Comparison of ENCODE assay signal across 21 cellular contexts in the genomic region with DNA sequence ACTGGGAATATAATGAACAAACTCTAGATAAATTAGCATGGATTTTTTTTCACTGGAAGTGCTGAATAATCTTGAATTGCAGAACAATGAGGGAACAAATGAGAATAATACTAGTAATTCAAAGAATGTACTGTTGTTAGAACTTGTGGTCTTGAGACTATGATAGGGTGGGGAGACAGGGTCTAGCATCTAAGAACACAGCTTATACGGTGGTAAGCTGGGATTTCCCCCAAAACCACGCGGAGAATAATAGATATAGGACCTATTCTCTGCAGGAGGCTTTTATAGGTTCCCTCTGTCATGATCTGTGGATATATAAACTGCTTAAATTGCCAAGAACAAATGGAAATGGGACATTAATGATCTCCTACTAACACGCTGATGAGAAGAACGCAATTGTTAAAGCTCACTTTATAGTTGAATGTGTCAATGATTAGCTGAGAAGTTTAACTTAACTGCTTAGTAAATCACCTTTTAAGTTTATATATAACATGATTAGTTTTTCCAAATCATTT.
DNase-seq lines count a peak whose midpoint lies in the region; ATAC-seq, FAIRE-seq and TF ChIP-seq lines count a peak whose summit lies in the region.
"Had no signal": no experiment of that assay in that cellular context is flagged by ENCODE, and none has a peak within 500 bp of the region (broad histone marks: within the 10 kb centered on the region; RNA-seq: fewer than 3 reads in every experiment).

No MANE protein-coding gene starts in this region.

- H3K27ac ChIP-seq in A673 (ENCODE audit: low read depth, low read length, poor library complexity, severe bottlenecking) (peak overlapping the region; percentile 13), astrocyte (ENCODE audit: low read depth, low read length) (no peak overlapping the region), left lung (no peak overlapping the region)
- H3K27ac ChIP-seq: 22Rv1 had no signal

- H3K36me3 ChIP-seq in A673 (ENCODE audit: insufficient read depth, low read length, poor library complexity, severe bottlenecking) (no peaks in the 10 kb centered on the region), astrocyte (ENCODE audit: insufficient read depth, low read length) (no peaks in the 10 kb centered on the region), left lung (no peaks in the 10 kb centered on the region)

- no peaks in the 10 kb centered on the region for H4K20me1 ChIP-seq in astrocyte (ENCODE audit: insufficient read depth, low read length)

- no peaks in the 10 kb centered on the region for H3K9me3 Mint-ChIP-seq in astrocyte (ENCODE audit: unreplicated experiment)
- H3K9me3 Mint-ChIP-seq: activated T-helper 1 cell treated with anti-CD3 and anti-CD28 coated beads, Interleukin-12 subunit alpha, Interleukin-12 subunit beta, Interleukin-2, Interleukin-4 antibody, amounts not matched to agents 30 ng/mL and 10 ng/mL and 1 ng/mL, durations not matched to agents 14 hours and 24 hours and 36 hours; immature natural killer cell; type B pancreatic cell had no signal

- H3K4me3 Mint-ChIP-seq in astrocyte (ENCODE audit: unreplicated experiment): no peak overlapping the region
- H3K4me3 Mint-ChIP-seq: activated CD8-positive, alpha-beta T cell treated with anti-CD3 and anti-CD28 coated beads, Interleukin-2, amount 10 ng/mL, durations not matched to agents 7 days and 5 days; activated T-helper 1 cell treated with anti-CD3 and anti-CD28 coated beads, Interleukin-12 subunit alpha, Interleukin-12 subunit beta, Interleukin-2, Interleukin-4 antibody, amounts not matched to agents 30 ng/mL and 10 ng/mL and 1 ng/mL, durations not matched to agents 14 hours and 24 hours and 36 hours; immature natural killer cell; naive thymus-derived CD8-positive, alpha-beta T cell; stimulated activated naive B cell treated with anti-CD40 and anti-IgM and Interleukin-4, amounts not matched to agents 10 μg/mL and 1 μg/mL and 100 μg/mL, for 72 hours; type B pancreatic cell had no signal

- peak overlapping the region; percentile 90 for H3K27ac Mint-ChIP-seq in astrocyte (ENCODE audit: unreplicated experiment)
- H3K27ac Mint-ChIP-seq: activated CD8-positive, alpha-beta T cell treated with anti-CD3 and anti-CD28 coated beads, Interleukin-2, amount 10 ng/mL, durations not matched to agents 7 days and 5 days; activated T-helper 1 cell treated with anti-CD3 and anti-CD28 coated beads, Interleukin-12 subunit alpha, Interleukin-12 subunit beta, Interleukin-2, Interleukin-4 antibody, amounts not matched to agents 30 ng/mL and 10 ng/mL and 1 ng/mL, durations not matched to agents 14 hours and 24 hours and 36 hours; immature natural killer cell; naive thymus-derived CD8-positive, alpha-beta T cell; stimulated activated naive B cell treated with anti-CD40 and anti-IgM and Interleukin-4, amounts not matched to agents 10 μg/mL and 1 μg/mL and 100 μg/mL, for 72 hours; type B pancreatic cell had no signal

- H3K4me2 ChIP-seq in astrocyte (ENCODE audit: low read length): no peak overlapping the region

- H3K79me2 ChIP-seq in astrocyte (ENCODE audit: insufficient read depth, low read length): no peaks in the 10 kb centered on the region

- POLR2A ChIA-PET in A673 (lab: Charles Lee; ENCODE audit: low non-redundant PET): no interaction called here

- intact Hi-C loops in A673 (cut with micrococcal nuclease; ENCODE audit: unreplicated experiment): no loop called here
- intact Hi-C loops in left lung (cut with DNase I): no loop called here

- H3K9ac ChIP-seq in astrocyte (ENCODE audit: low read length): no peak overlapping the region

- TF ChIP-seq CTCF in A673 (conservative IDR thresholded peaks at IDR 0.05; ENCODE audit: low read depth, low read length) (no peak), astrocyte (IDR thresholded peaks at IDR 0.05; ENCODE audit: insufficient read depth, low read depth, low read length) (no peak), left lung (IDR thresholded peaks at IDR 0.05) (no peak)

- H3K9me3 ChIP-seq in A673 (ENCODE audit: low read depth, low read length, poor library complexity, severe bottlenecking) (no peaks in the 10 kb centered on the region), astrocyte (ENCODE audit: insufficient read depth, low read depth, low read length) (no peaks in the 10 kb centered on the region), left lung (no peaks in the 10 kb centered on the region)

- H3K4me3 ChIP-seq in A673 (ENCODE audit: low read depth, low read length, poor library complexity, severe bottlenecking) (no peak overlapping the region), astrocyte (ENCODE audit: insufficient read depth, low read depth, low read length) (no peak overlapping the region), left lung (no peak overlapping the region)

- H2AFZ ChIP-seq in astrocyte (ENCODE audit: low read depth, low read length): no peak overlapping the region

- BruUV-seq in A673 (replicated peaks; lab: Mats Ljungman, UMichigan): no TSS peak

- CTCF ChIA-PET in A673 (lab: Charles Lee): no interaction called here

- no peaks in the 10 kb centered on the region for H3K27me3 Mint-ChIP-seq in astrocyte (ENCODE audit: low read depth, unreplicated experiment)
- H3K27me3 Mint-ChIP-seq: naive thymus-derived CD8-positive, alpha-beta T cell; stimulated activated naive B cell treated with anti-CD40 and anti-IgM and Interleukin-4, amounts not matched to agents 10 μg/mL and 1 μg/mL and 100 μg/mL, for 72 hours; type B pancreatic cell had no signal

- ATAC-seq in GM19324 (IDR thresholded peaks at IDR 0.05; ENCODE audit: low FRiP score, unreplicated experiment) (peak; percentile 32), HG02970 (IDR thresholded peaks at IDR 0.05; ENCODE audit: low FRiP score, unreplicated experiment) (peak; percentile 42), left lung (no peak)
- ATAC-seq: activated CD8-positive, alpha-beta T cell treated with anti-CD3 and anti-CD28 coated beads, Interleukin-2, amount 10 ng/mL, durations not matched to agents 7 days and 5 days; naive thymus-derived CD8-positive, alpha-beta T cell; SK-N-SH treated with all-trans-retinoic acid at 6 μM for 48 hours; stimulated activated naive B cell treated with anti-CD40 and anti-IgM and Interleukin-4, amounts not matched to agents 10 μg/mL and 1 μg/mL and 100 μg/mL, for 72 hours had no signal

- peaks cover 19% of the 10 kb centered on the region for H3K4me1 Mint-ChIP-seq in astrocyte (ENCODE audit: low read depth, unreplicated experiment)
- H3K4me1 Mint-ChIP-seq: immature natural killer cell; naive thymus-derived CD8-positive, alpha-beta T cell; stimulated activated naive B cell treated with anti-CD40 and anti-IgM and Interleukin-4, amounts not matched to agents 10 μg/mL and 1 μg/mL and 100 μg/mL, for 72 hours had no signal

- FAIRE-seq in astrocyte (lab: Jason Lieb, UNC): no peak

- H3K4me1 ChIP-seq in A673 (ENCODE audit: insufficient read depth, low read length, poor library complexity, severe bottlenecking) (peaks cover 23% of the 10 kb centered on the region), astrocyte (ENCODE audit: insufficient read depth, low read length) (peaks cover 3% of the 10 kb centered on the region), left lung (no peaks in the 10 kb centered on the region)

- DNase-seq in A673 (ENCODE audit: low spot score): peak; percentile 29
- DNase-seq in astrocyte (ENCODE audit: low read depth): peak; percentile 55
- no peak for DNase-seq in activated CD4-positive, alpha-beta T cell treated with anti-CD3 and anti-CD28 coated beads, Interleukin-2, amount 50 U/mL, for 1 hour
- no peak for DNase-seq in activated effector memory CD4-positive, alpha-beta T cell treated with anti-CD3 and anti-CD28 coated beads, Interleukin-2, amount 50 U/mL, for 16 hours
- no peak for DNase-seq in left lung
- no peak for DNase-seq in NCI-H345 (lab: John Stamatoyannopoulos, UW)
- DNase-seq: activated CD8-positive, alpha-beta T cell treated with anti-CD3 and anti-CD28 coated beads, Interleukin-2, amount 10 ng/mL, durations not matched to agents 7 days and 5 days; caudate nucleus; effector CD4-positive, alpha-beta T cell; head of caudate nucleus; immature natural killer cell; naive thymus-derived CD8-positive, alpha-beta T cell; NCI-H187 treated with DMSO at 0.1 percent for 48 hours; NCI-H526; stimulated activated naive B cell treated with anti-CD40 and anti-IgM and Interleukin-4, amounts not matched to agents 10 μg/mL and 1 μg/mL and 100 μg/mL, for 72 hours had no signal

- H3K27me3 ChIP-seq in A673 (replicated peaks; ENCODE audit: insufficient read depth, low read depth, low read length, poor library complexity) (no peaks in the 10 kb centered on the region), astrocyte (ENCODE audit: insufficient read depth, low read length) (no peaks in the 10 kb centered on the region), left lung (no peaks in the 10 kb centered on the region)

- no peaks in the 10 kb centered on the region for H3K36me3 Mint-ChIP-seq in astrocyte (ENCODE audit: low read depth, unreplicated experiment)
- H3K36me3 Mint-ChIP-seq: immature natural killer cell; naive thymus-derived CD8-positive, alpha-beta T cell; stimulated activated naive B cell treated with anti-CD40 and anti-IgM and Interleukin-4, amounts not matched to agents 10 μg/mL and 1 μg/mL and 100 μg/mL, for 72 hours; type B pancreatic cell had no signal

Comparison
In these comparisons a context has a peak if more than half of its experiments do, and no peak if none do; other contexts are left out.
1. DNase-seq: peak in A673 (single experiment) and astrocyte (single experiment); none in activated CD4-positive, alpha-beta T cell treated with anti-CD3 and anti-CD28 coated beads, Interleukin-2, amount 50 U/mL, for 1 hour (single experiment), activated effector memory CD4-positive, alpha-beta T cell treated with anti-CD3 and anti-CD28 coated beads, Interleukin-2, amount 50 U/mL, for 16 hours (single experiment), left lung (0 of 2) and NCI-H345 (single experiment).